ENCODE assay signal across 22 cellular contexts in genomic region chr10:73497623-73498022, GRCh38.
"Had no signal": no experiment of that assay in that cellular context is flagged by ENCODE, and none has a peak within 500 bp of the region (broad histone marks: within the 10 kb centered on the region; RNA-seq: fewer than 3 reads in every experiment).

No MANE protein-coding gene starts in this region.

- H3K27ac ChIP-seq: brain microvascular endothelial cell, colonic mucosa, foreskin keratinocyte, lower lobe of right lung, suprapubic skin, transverse colon, uterus had no signal

- H3K36me3 ChIP-seq: colonic mucosa, uterus had no signal

- H3K27me3 ChIP-seq: brain microvascular endothelial cell, colonic mucosa, foreskin keratinocyte, suprapubic skin, transverse colon, uterus had no signal

- H3K9me3 Mint-ChIP-seq: activated naive CD4-positive, alpha-beta T cell treated with anti-CD3 and anti-CD28 coated beads, Interleukin-2, amount 50 U/mL, for 72 hours; activated T-cell treated with anti-CD3 and anti-CD28 coated beads, Interleukin-2, amount 50 U/mL, for 72 hours; endodermal cell; stimulated activated naive CD8-positive, alpha-beta T cell treated with anti-CD3 and anti-CD28 coated beads, Interleukin-15, amount 100 ng/mL, for 72 hours; T-helper 1 cell treated with Interleukin-12 subunit alpha and Interleukin-12 subunit beta and Interleukin-4 antibody, amounts not matched to agents 30 μg/mL and 1 μg/mL, for 36 hours had no signal

- ATAC-seq: activated naive CD4-positive, alpha-beta T cell treated with anti-CD3 and anti-CD28 coated beads, Interleukin-2, amount 50 U/mL, for 72 hours; activated T-cell treated with anti-CD3 and anti-CD28 coated beads, Interleukin-2, amount 50 U/mL, for 72 hours; foreskin keratinocyte; left colon; lower lobe of right lung; stimulated activated naive CD8-positive, alpha-beta T cell treated with anti-CD3 and anti-CD28 coated beads, Interleukin-15, amount 100 ng/mL, for 72 hours had no signal

- H3K27ac Mint-ChIP-seq: stimulated activated naive CD8-positive, alpha-beta T cell treated with anti-CD3 and anti-CD28 coated beads, Interleukin-15, amount 100 ng/mL, for 72 hours had no signal

- H3K27me3 Mint-ChIP-seq: progenitor cell of endocrine pancreas; stimulated activated naive CD8-positive, alpha-beta T cell treated with anti-CD3 and anti-CD28 coated beads, Interleukin-15, amount 100 ng/mL, for 72 hours had no signal

- H3K9me3 ChIP-seq: colonic mucosa, lower lobe of right lung, suprapubic skin, transverse colon, uterus had no signal

- H3K4me3 Mint-ChIP-seq: endodermal cell had no signal

- DNase-seq: activated CD4-positive, alpha-beta T cell treated with anti-CD3 and anti-CD28 coated beads, Interleukin-2, amount 50 U/mL, for 4 hours; activated gamma-delta T cell; activated T-cell treated with anti-CD3 and anti-CD28 coated beads, Interleukin-2, amount 50 U/mL, for 72 hours; amygdala; brain microvascular endothelial cell; central memory CD4-positive, alpha-beta T cell; colonic mucosa; endodermal cell; foreskin keratinocyte; hypothalamus; islet precursor cell; left colon; lower lobe of right lung; stimulated activated CD4-positive, alpha-beta T cell treated with anti-CD3 and anti-CD28 coated beads, Interleukin-12 subunit alpha, Interleukin-12 subunit beta, amount 100 ng/mL, for 4 hours; stimulated activated CD4-positive, alpha-beta T cell treated with anti-CD3 and anti-CD28 coated beads, Interleukin-2, amount 100 ng/mL, for 24 hours; stimulated activated naive CD8-positive, alpha-beta T cell treated with anti-CD3 and anti-CD28 coated beads, Interleukin-15, amount 100 ng/mL, for 72 hours; transverse colon; uterus had no signal

- H3K4me3 ChIP-seq: colonic mucosa, lower lobe of right lung, suprapubic skin, transverse colon, uterus had no signal
